23 cellular contexts compared by ENCODE assay signal in genomic region chr3:13563321-13563720, GRCh38.
"Had no signal": no experiment of that assay in that cellular context is flagged by ENCODE, and none has a peak within 500 bp of the region (broad histone marks: within the 10 kb centered on the region; RNA-seq: fewer than 3 reads in every experiment).

No MANE protein-coding gene starts in this region.

- H3K27me3 ChIP-seq: adrenal gland, brain microvascular endothelial cell, right lobe of liver, testis, transverse colon had no signal

- H3K4me3 Mint-ChIP-seq: activated B cell treated with CpG ODN at 0.5 μM for 24 hours; activated CD8-positive, alpha-beta T cell treated with anti-CD3 and anti-CD28 coated beads, Interleukin-2, amount 10 ng/mL, durations not matched to agents 7 days and 5 days; activated naive CD8-positive, alpha-beta T cell; activated T-cell treated with anti-CD3 and anti-CD28 coated beads, Interleukin-2, amount 50 U/mL, for 72 hours; mesothelial cell of epicardium; naive B cell had no signal

- H3K9me3 Mint-ChIP-seq: activated B cell treated with CpG ODN at 0.5 μM for 24 hours; activated T-cell treated with anti-CD3 and anti-CD28 coated beads, Interleukin-2, amount 50 U/mL, for 72 hours; mesothelial cell of epicardium; naive B cell had no signal

- H3K27ac ChIP-seq: adrenal gland, brain microvascular endothelial cell, neutrophil, right lobe of liver, testis, transverse colon had no signal

- H3K9me3 ChIP-seq: adrenal gland, neutrophil, right lobe of liver, testis, transverse colon had no signal

- H3K4me3 ChIP-seq: adrenal gland, right lobe of liver, testis, transverse colon had no signal

- H3K4me1 ChIP-seq: adrenal gland, right lobe of liver, transverse colon had no signal

- ATAC-seq: activated CD8-positive, alpha-beta T cell treated with anti-CD3 and anti-CD28 coated beads, Interleukin-2, amount 10 ng/mL, durations not matched to agents 7 days and 5 days; activated T-cell treated with anti-CD3 and anti-CD28 coated beads, Interleukin-2, amount 50 U/mL, for 72 hours; esophagus mucosa; right lobe of liver; stimulated activated naive CD8-positive, alpha-beta T cell treated with anti-CD3 and anti-CD28 coated beads, Interleukin-15, Interleukin-2, amounts not matched to agents 100 U/mL and 50 U/mL, for 24 hours had no signal

- H3K27me3 Mint-ChIP-seq: activated naive CD8-positive, alpha-beta T cell had no signal

- H3K27ac Mint-ChIP-seq: activated B cell treated with CpG ODN at 0.5 μM for 24 hours; activated CD8-positive, alpha-beta T cell treated with anti-CD3 and anti-CD28 coated beads, Interleukin-2, amount 10 ng/mL, durations not matched to agents 7 days and 5 days; activated naive CD8-positive, alpha-beta T cell; activated T-cell treated with anti-CD3 and anti-CD28 coated beads, Interleukin-2, amount 50 U/mL, for 72 hours; mesothelial cell of epicardium; progenitor cell of endocrine pancreas had no signal

- H3K36me3 ChIP-seq: adrenal gland, brain microvascular endothelial cell, neutrophil, right lobe of liver, transverse colon had no signal

- H3K36me3 Mint-ChIP-seq: activated naive CD8-positive, alpha-beta T cell; mesothelial cell of epicardium; naive B cell had no signal

- DNase-seq: activated B cell treated with CpG ODN at 0.5 μM for 24 hours; activated CD8-positive, alpha-beta T cell treated with anti-CD3 and anti-CD28 coated beads, Interleukin-2, amount 10 ng/mL, durations not matched to agents 7 days and 5 days; activated effector memory CD4-positive, alpha-beta T cell treated with Interleukin-2 at 50 U/mL for 16 hours; activated naive CD4-positive, alpha-beta T cell treated with Interleukin-2 at 50 U/mL for 16 hours; activated T-cell treated with anti-CD3 and anti-CD28 coated beads for 4 hours; activated T-cell treated with anti-CD3 and anti-CD28 coated beads, Interleukin-2, amount 50 U/mL, for 72 hours; adrenal gland; aorta; brain microvascular endothelial cell; foreskin melanocyte; islet precursor cell; naive B cell; right lobe of liver; stimulated activated CD4-positive, alpha-beta T cell treated with anti-CD3 and anti-CD28 coated beads, Interleukin-4, amount 100 ng/mL, for 1 hour; stimulated activated naive CD8-positive, alpha-beta T cell treated with anti-CD3 and anti-CD28 coated beads, Interleukin-15, Interleukin-2, amounts not matched to agents 100 U/mL and 50 U/mL, for 24 hours; T-helper 2 cell; testis; transverse colon had no signal
